Comparison of ENCODE assay signal across 13 cellular contexts in genomic region chr16:47780213-47780612, GRCh38.
A peak's percentile ranks its signal among the peaks of the same experiment; 100 is the strongest.
DNase-seq lines count a peak whose midpoint lies in the region; ATAC-seq and TF ChIP-seq lines count a peak whose summit lies in the region.
"Had no signal": no experiment of that assay in that cellular context is flagged by ENCODE, and none has a peak within 500 bp of the region (broad histone marks: within the 10 kb centered on the region; RNA-seq: fewer than 3 reads in every experiment).

No MANE protein-coding gene starts in this region.

- H3K4me3 Mint-ChIP-seq in CD8-positive, alpha-beta T cell = peak overlapping the region; percentile 81
- no peak overlapping the region for H3K4me3 Mint-ChIP-seq in T-helper 17 cell
- no peak overlapping the region for H3K4me3 Mint-ChIP-seq in activated naive CD4-positive, alpha-beta T cell treated with anti-CD3 and anti-CD28 coated beads, Interleukin-2, amount 10 ng/mL, durations not matched to agents 7 days and 5 days

- no peaks in the 10 kb centered on the region for H3K27me3 Mint-ChIP-seq in CD8-positive, alpha-beta T cell (ENCODE audit: low read depth)
- H3K27me3 Mint-ChIP-seq in T-helper 17 cell = no peaks in the 10 kb centered on the region
- H3K27me3 Mint-ChIP-seq in activated naive CD4-positive, alpha-beta T cell treated with anti-CD3 and anti-CD28 coated beads, Interleukin-2, amount 10 ng/mL, durations not matched to agents 7 days and 5 days = peaks cover 7% of the 10 kb centered on the region

- H3K9me2 ChIP-seq in GM23248 (ENCODE audit: insufficient read depth) = no peaks in the 10 kb centered on the region

- in situ Hi-C loops in GM23248 (cut with MboI) = no loop called here

- H3K27ac Mint-ChIP-seq in CD8-positive, alpha-beta T cell = no peak overlapping the region
- H3K27ac Mint-ChIP-seq in T-helper 17 cell = peak overlapping the region; percentile 90
- no peak overlapping the region for H3K27ac Mint-ChIP-seq in activated naive CD4-positive, alpha-beta T cell treated with anti-CD3 and anti-CD28 coated beads, Interleukin-2, amount 10 ng/mL, durations not matched to agents 7 days and 5 days

- peak overlapping the region; percentile 75 for H2AFZ ChIP-seq in GM23248

- H3K27ac ChIP-seq in CD8-positive, alpha-beta T cell (ENCODE audit: low read depth, low read length) = no peak overlapping the region
- no peak overlapping the region for H3K27ac ChIP-seq in GM23248
- H3K27ac ChIP-seq: prostate gland had no signal

- H3K27me3 ChIP-seq in CD8-positive, alpha-beta T cell (ENCODE audit: insufficient read depth, low read length) = no peaks in the 10 kb centered on the region
- H3K27me3 ChIP-seq in GM23248 (replicated peaks; ENCODE audit: insufficient read depth) = no peaks in the 10 kb centered on the region
- H3K27me3 ChIP-seq: left lung had no signal

- peak overlapping the region; percentile 79 for H3K4me2 ChIP-seq in GM23248 (ENCODE audit: unreplicated experiment)

- H3K79me2 ChIP-seq in GM23248 (ENCODE audit: insufficient read depth) = no peaks in the 10 kb centered on the region

- no peaks in the 10 kb centered on the region for H3K36me3 ChIP-seq in CD8-positive, alpha-beta T cell (ENCODE audit: insufficient read depth, low read length)
- no peaks in the 10 kb centered on the region for H3K36me3 ChIP-seq in GM23248 (ENCODE audit: low read depth)
- H3K36me3 ChIP-seq: left lung, prostate gland had no signal

- peak overlapping the region; percentile 8; the same call in 1 of the 2 replicates for H3K9ac ChIP-seq in GM23248

- H4K20me1 ChIP-seq in GM23248 (ENCODE audit: insufficient read depth) = no peaks in the 10 kb centered on the region

- no peaks in the 10 kb centered on the region for H3K36me3 Mint-ChIP-seq in CD8-positive, alpha-beta T cell
- no peaks in the 10 kb centered on the region for H3K36me3 Mint-ChIP-seq in T-helper 17 cell (ENCODE audit: low read depth)
- no peaks in the 10 kb centered on the region for H3K36me3 Mint-ChIP-seq in activated naive CD4-positive, alpha-beta T cell treated with anti-CD3 and anti-CD28 coated beads, Interleukin-2, amount 10 ng/mL, durations not matched to agents 7 days and 5 days
- H3K36me3 Mint-ChIP-seq: CD14-positive monocyte had no signal

- H3F3A ChIP-seq in GM23248 (ENCODE audit: insufficient read depth) = no peaks in the 10 kb centered on the region

- no peak for DNase-seq in CD8-positive, alpha-beta T cell
- DNase-seq in GM23248 = peak; percentile 28
- DNase-seq in T-helper 17 cell = no peak
- DNase-seq in fibroblast of peridontal ligament (ENCODE audit: extremely low read depth) = peak; percentile 21
- no peak for DNase-seq in NCI-H446 treated with DMSO at 0.1 percent for 48 hours (lab: John Stamatoyannopoulos, UW)
- DNase-seq in NCI-H524 (lab: John Stamatoyannopoulos, UW) = no peak
- no peak for DNase-seq in NOMO-1 (lab: John Stamatoyannopoulos, UW; ENCODE audit: unreplicated experiment in 2 of 2)
- no peak for DNase-seq in activated naive CD4-positive, alpha-beta T cell treated with anti-CD3 and anti-CD28 coated beads, Interleukin-2, amount 10 ng/mL, durations not matched to agents 7 days and 5 days
- DNase-seq: KG1, left lung, NCI-H187 treated with DMSO at 0.1 percent for 48 hours had no signal

- POLR2A ChIA-PET in CD8-positive, alpha-beta T cell (lab: Charles Lee) = no interaction called here

- H3K4me3 ChIP-seq in CD8-positive, alpha-beta T cell (ENCODE audit: low read depth, low read length) = no peak overlapping the region
- peak overlapping the region; percentile 59 for H3K4me3 ChIP-seq in GM23248
- H3K4me3 ChIP-seq: prostate gland had no signal

- CTCF ChIA-PET in CD8-positive, alpha-beta T cell (lab: Charles Lee) = no interaction called here
- CTCF ChIA-PET in activated naive CD4-positive, alpha-beta T cell treated with anti-CD3 and anti-CD28 coated beads, Interleukin-2, amount 10 ng/mL, durations not matched to agents 7 days and 5 days (lab: Charles Lee) = interaction anchor here (1.2 to 1.4 kb wide), 2 partner anchors 385 to 639 kb away, joined by 3 read pairs; no protein-coding TSS in a partner anchor

- intact Hi-C loops in CD8-positive, alpha-beta T cell (cut with DNase I, micrococcal nuclease) = no loop called here

- H3K9me3 ChIP-seq in CD8-positive, alpha-beta T cell (ENCODE audit: low read length) = no peaks in the 10 kb centered on the region
- no peaks in the 10 kb centered on the region for H3K9me3 ChIP-seq in GM23248 (ENCODE audit: low read depth)
- no peaks in the 10 kb centered on the region for H3K9me3 ChIP-seq in T-helper 17 cell (ENCODE audit: control insufficient read depth, low read length, poor library complexity, severe bottlenecking)
- H3K9me3 ChIP-seq: left lung, prostate gland had no signal

- no peaks in the 10 kb centered on the region for H3K9me3 Mint-ChIP-seq in CD8-positive, alpha-beta T cell
- peaks cover 2% of the 10 kb centered on the region for H3K9me3 Mint-ChIP-seq in activated naive CD4-positive, alpha-beta T cell treated with anti-CD3 and anti-CD28 coated beads, Interleukin-2, amount 10 ng/mL, durations not matched to agents 7 days and 5 days

- peaks cover 11% of the 10 kb centered on the region for H3K4me1 Mint-ChIP-seq in CD8-positive, alpha-beta T cell (ENCODE audit: low read depth)
- peaks cover 10% of the 10 kb centered on the region for H3K4me1 Mint-ChIP-seq in T-helper 17 cell
- peaks cover 10% of the 10 kb centered on the region for H3K4me1 Mint-ChIP-seq in activated naive CD4-positive, alpha-beta T cell treated with anti-CD3 and anti-CD28 coated beads, Interleukin-2, amount 10 ng/mL, durations not matched to agents 7 days and 5 days

- no peak for TF ChIP-seq CTCF in CD8-positive, alpha-beta T cell (IDR thresholded peaks at IDR 0.05)

- ATAC-seq in CD8-positive, alpha-beta T cell = no peak
- ATAC-seq in T-helper 17 cell = no peak

- 37 to 49% methylated on average over 4 of the region's 4 CpGs for WGBS in GM23248 (ENCODE audit: low coverage in 1 of 2, low lambda C conversion rate in 2 of 2, missing lambda C conversion rate in 2 of 2), 2 experiments

- H3K4me1 ChIP-seq in CD8-positive, alpha-beta T cell (ENCODE audit: insufficient read depth, low read length) = peaks cover 6% of the 10 kb centered on the region
- peaks cover 7% of the 10 kb centered on the region for H3K4me1 ChIP-seq in GM23248 (ENCODE audit: insufficient read depth)
- H3K4me1 ChIP-seq: prostate gland had no signal

Comparison
In these comparisons a context has a peak if more than half of its experiments do, and no peak if none do; other contexts are left out.
1. DNase-seq: peak in GM23248 (single experiment) and fibroblast of peridontal ligament (single experiment); none in CD8-positive, alpha-beta T cell (0 of 7), T-helper 17 cell (0 of 3), NCI-H446 treated with DMSO at 0.1 percent for 48 hours (single experiment), NCI-H524 (0 of 2), NOMO-1 (0 of 2) and activated naive CD4-positive, alpha-beta T cell treated with anti-CD3 and anti-CD28 coated beads, Interleukin-2, amount 10 ng/mL, durations not matched to agents 7 days and 5 days (single experiment).